In the genomic region with DNA sequence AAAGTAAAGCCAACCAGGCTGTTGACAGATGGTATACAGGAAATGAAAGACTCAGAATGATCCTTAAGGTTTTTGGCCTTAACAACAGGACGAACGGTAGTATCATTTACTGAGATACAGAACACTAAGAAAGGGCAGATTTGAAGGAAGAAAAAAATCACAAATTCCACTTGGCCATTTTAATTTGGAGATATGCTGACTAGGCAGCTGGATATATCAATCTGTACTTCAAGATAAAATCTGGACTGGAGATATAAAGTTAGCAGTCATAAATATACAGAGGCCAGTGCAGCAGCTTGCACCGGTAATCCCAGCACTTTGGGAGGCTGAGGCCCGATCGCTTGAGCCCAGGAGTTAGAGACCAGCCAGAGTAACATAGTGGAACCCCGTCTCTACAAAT, we compare ENCODE assay signal across 10 cellular contexts. TPM values are rescaled to one million over a fixed set of nuclear protein-coding genes. Genes with fewer than 3 reads are reported as not detected.
DNase-seq lines count a peak whose midpoint lies in the region; ATAC-seq and TF ChIP-seq lines count a peak whose summit lies in the region.
"Had no signal": no experiment of that assay in that cellular context is flagged by ENCODE, and none has a peak within 500 bp of the region (broad histone marks: within the 10 kb centered on the region; RNA-seq: fewer than 3 reads in every experiment).

No MANE protein-coding gene starts in this region.

- H3K4me1 ChIP-seq in BLaER1 treated with 17β-estradiol and CSF1 and Interleukin-3, amounts not matched to agents 10 nM and 100 nM, result peaks cover 28 to 37% (median 31%) of the 10 kb centered on the region in 10 experiments
- peaks cover 17 to 22% of the 10 kb centered on the region in 2 donors for H3K4me1 ChIP-seq in thyroid gland

- H3K9me3 Mint-ChIP-seq in IgD-negative memory B cell (no peaks in the 10 kb centered on the region), brain (no peaks in the 10 kb centered on the region)
- no peaks in the 10 kb centered on the region for H3K9me3 Mint-ChIP-seq in naive thymus-derived CD8-positive, alpha-beta T cell

- POLR2A ChIA-PET in naive thymus-derived CD8-positive, alpha-beta T cell (lab: Charles Lee), result no interaction called here

- 82 to 86% methylated on average over 6 of the region's 6 CpGs for WGBS in thyroid gland, 2 donors

- ATAC-seq in naive thymus-derived CD8-positive, alpha-beta T cell, result no peak
- ATAC-seq in GM21723 (IDR thresholded peaks at IDR 0.05; ENCODE audit: unreplicated experiment), result no peak

- H3K4me3 Mint-ChIP-seq in IgD-negative memory B cell (peak overlapping the region; percentile 55 to 99 (median 80)), brain (peak overlapping the region; percentile 93 to 99 (median 97))
- peak overlapping the region; percentile 56 to 99 (median 88) for H3K4me3 Mint-ChIP-seq in naive thymus-derived CD8-positive, alpha-beta T cell

- peak overlapping the region; percentile 66 to 95 (median 89) for H3K4me2 ChIP-seq in BLaER1 treated with 17β-estradiol and CSF1 and Interleukin-3, amounts not matched to agents 10 nM and 100 nM

- H3K36me3 Mint-ChIP-seq in IgD-negative memory B cell, result peaks cover 4% of the 10 kb centered on the region
- H3K36me3 Mint-ChIP-seq in brain, result no peaks in the 10 kb centered on the region
- peaks cover 0 to 25% (median 0%) of the 10 kb centered on the region in 3 donors for H3K36me3 Mint-ChIP-seq in naive thymus-derived CD8-positive, alpha-beta T cell

- peak overlapping the region in 6 of 11 experiments; percentile 93 to 99 (median 98); a peak in 4 of 22 replicates for H3K27ac ChIP-seq in BLaER1 treated with 17β-estradiol and CSF1 and Interleukin-3, amounts not matched to agents 10 nM and 100 nM
- no peak overlapping the region for H3K27ac ChIP-seq in thyroid gland

- peak overlapping the region; percentile 89 to 97 (median 96); a peak in 21 of 22 replicates for H3K9ac ChIP-seq in BLaER1 treated with 17β-estradiol and CSF1 and Interleukin-3, amounts not matched to agents 10 nM and 100 nM

- no peak for TF ChIP-seq CTCF in brain (conservative IDR thresholded peaks at IDR 0.05)
- TF ChIP-seq CTCF in thyroid gland (IDR thresholded peaks at IDR 0.05), result no peak

- DNase-seq in naive thymus-derived CD8-positive, alpha-beta T cell, result no peak
- DNase-seq in T-helper 9 cell, result no peak
- DNase-seq in thyroid gland, result no peak
- no peak for DNase-seq in activated CD8-positive, alpha-beta memory T cell treated with anti-CD3 and anti-CD28 coated beads for 24 hours
- DNase-seq: erythroblast had no signal

- intact Hi-C loops in thyroid gland (cut with DNase I), result loop anchor here (10.0 kb wide), 1 partner anchor 154 kb away; no protein-coding TSS in a partner anchor

- no peak for TF ChIP-seq POLR2A in thyroid gland (IDR thresholded peaks at IDR 0.05)

- H3K27me3 Mint-ChIP-seq in IgD-negative memory B cell (no peaks in the 10 kb centered on the region), brain (peaks cover 17% of the 10 kb centered on the region)
- H3K27me3 Mint-ChIP-seq in naive thymus-derived CD8-positive, alpha-beta T cell, result no peaks in the 10 kb centered on the region

- H3K4me1 Mint-ChIP-seq in IgD-negative memory B cell, result peaks cover 21 to 37% (median 31%) of the 10 kb centered on the region in 3 donors
- H3K4me1 Mint-ChIP-seq in brain, result peaks cover 49% of the 10 kb centered on the region
- peaks cover 17 to 63% (median 48%) of the 10 kb centered on the region in 4 donors for H3K4me1 Mint-ChIP-seq in naive thymus-derived CD8-positive, alpha-beta T cell

- peak overlapping the region; percentile 78 to 96 (median 88) for H3K4me3 ChIP-seq in BLaER1 treated with 17β-estradiol and CSF1 and Interleukin-3, amounts not matched to agents 10 nM and 100 nM
- peak overlapping the region in 1 of 3 donors; percentile 71 for H3K4me3 ChIP-seq in thyroid gland (replicated peaks in 1 of 3)

- no peaks in the 10 kb centered on the region for H3K9me3 ChIP-seq in BLaER1 treated with 17β-estradiol and CSF1 and Interleukin-3, amounts not matched to agents 10 nM and 100 nM (replicated peaks in 1 of 11)
- no peaks in the 10 kb centered on the region for H3K9me3 ChIP-seq in thyroid gland
- H3K9me3 ChIP-seq: neutrophil had no signal

- H3K27me3 ChIP-seq in BLaER1 treated with 17β-estradiol and CSF1 and Interleukin-3, amounts not matched to agents 10 nM and 100 nM, result no peaks in the 10 kb centered on the region
- H3K27me3 ChIP-seq in thyroid gland, result no peaks in the 10 kb centered on the region
- H3K27me3 ChIP-seq: neutrophil had no signal

- peak overlapping the region in 2 of 3 donors; percentile 99 to 100 for H3K27ac Mint-ChIP-seq in IgD-negative memory B cell
- peak overlapping the region; percentile 62 to 100 (median 86) for H3K27ac Mint-ChIP-seq in brain
- peak overlapping the region in 8 of 10 donors; percentile 36 to 82 (median 63) for H3K27ac Mint-ChIP-seq in naive thymus-derived CD8-positive, alpha-beta T cell

- H4K20me1 ChIP-seq in BLaER1 treated with 17β-estradiol and CSF1 and Interleukin-3, amounts not matched to agents 10 nM and 100 nM, result peaks cover 0 to 56% (median 16%) of the 10 kb centered on the region in 11 experiments; a peak in 15 of 22 replicates

- peaks cover 20 to 44% (median 34%) of the 10 kb centered on the region in 11 experiments for H3K36me3 ChIP-seq in BLaER1 treated with 17β-estradiol and CSF1 and Interleukin-3, amounts not matched to agents 10 nM and 100 nM
- no peaks in the 10 kb centered on the region for H3K36me3 ChIP-seq in thyroid gland
- H3K36me3 ChIP-seq: neutrophil had no signal

RNA-seq across cellular contexts. Expression of a gene that starts 1.3 kb away (rescaled TPM):
- polyA plus RNA-seq in IgD-negative memory B cell (21.4 TPM), brain (ENCODE audit: insufficient read depth, low read depth, low replicate concordance) (19.1 TPM)
- 10 to 100 TPM; 44.1 to 48.7 TPM for total RNA-seq in naive thymus-derived CD8-positive, alpha-beta T cell
- 10 to 100 TPM; 13.6 to 16.9 (median 16.2) TPM for polyA plus RNA-seq in naive thymus-derived CD8-positive, alpha-beta T cell
- total RNA-seq in thyroid gland, result 10 to 100 TPM; 18.9 to 34.1 (median 26.8) TPM

RNA-seq across cellular contexts. Expression of a gene that starts 28.0 kb away (rescaled TPM):
- polyA plus RNA-seq in IgD-negative memory B cell (21.5 TPM), brain (ENCODE audit: insufficient read depth, low read depth, low replicate concordance) (33.5 TPM)
- 10 to 100 TPM; 39.1 to 39.6 TPM for total RNA-seq in naive thymus-derived CD8-positive, alpha-beta T cell
- polyA plus RNA-seq in naive thymus-derived CD8-positive, alpha-beta T cell, result 10 to 100 TPM; 29.7 to 46.6 (median 45.3) TPM
- 10 to 100 TPM; 22.4 to 32.4 (median 23.5) TPM for total RNA-seq in thyroid gland

Comparison
In these comparisons a context has a peak if more than half of its experiments do, and no peak if none do; other contexts are left out.
1. H3K27ac ChIP-seq: peak in BLaER1 treated with 17β-estradiol and CSF1 and Interleukin-3, amounts not matched to agents 10 nM and 100 nM (6 of 11); none in thyroid gland (0 of 3).
2. Peak in every context shown above with its lines, with median percentiles within 50 percentile points of each other: H3K27ac Mint-ChIP-seq and H3K4me3 Mint-ChIP-seq.